8 cellular contexts compared by ENCODE assay signal in genomic region chr7:5296627-5297226, GRCh38. TPM values are rescaled to one million over a fixed set of nuclear protein-coding genes. Genes with fewer than 3 reads are reported as not detected.
A peak's percentile ranks its signal among the peaks of the same experiment; 100 is the strongest.
DNase-seq lines count a peak whose midpoint lies in the region; ATAC-seq, FAIRE-seq and TF ChIP-seq lines count a peak whose summit lies in the region.

No MANE protein-coding gene starts in this region.

- H3K36me3 ChIP-seq in SK-N-SH (replicated peaks in 1 of 2; ENCODE audit: control insufficient read depth in 1 of 2, insufficient read depth in 2 of 2, low read length in 1 of 2): peaks cover 3 to 17% of the 10 kb centered on the region in 2 experiments
- no peaks in the 10 kb centered on the region for H3K36me3 ChIP-seq in endothelial cell of umbilical vein (ENCODE audit: control insufficient read depth in 2 of 2, extremely low read depth in 1 of 2, insufficient read depth in 2 of 2, low read length in 2 of 2)

- H3K4me3 ChIP-seq in SK-N-SH (ENCODE audit: low read depth in 2 of 2, low read length in 1 of 2) (no peak overlapping the region), endothelial cell of umbilical vein (replicated peaks in 1 of 3; ENCODE audit: insufficient read depth in 1 of 3, low read depth in 1 of 3, low read length in 3 of 3) (no peak overlapping the region)

- H3F3A ChIP-seq in SK-N-SH (replicated peaks; ENCODE audit: insufficient read depth): peaks cover 4% of the 10 kb centered on the region

- 0 out of 2 replicates have a peak, but pooled peaks cover 3% of the 10 kb centered on the region for H4K20me1 ChIP-seq in SK-N-SH (ENCODE audit: insufficient read depth)
- no peaks in the 10 kb centered on the region for H4K20me1 ChIP-seq in endothelial cell of umbilical vein (replicated peaks; ENCODE audit: control insufficient read depth, extremely low read depth, insufficient read depth, low read length)

- TF ChIP-seq CTCF in SK-N-SH (IDR thresholded peaks at IDR 0.05) (no peak), endothelial cell of umbilical vein (IDR thresholded peaks at IDR 0.05; ENCODE audit: extremely low read depth in 1 of 2, insufficient read depth in 1 of 2, low read depth in 1 of 2, low read length in 2 of 2) (no peak), osteocyte (IDR thresholded peaks at IDR 0.05) (no peak)

- H3K9me2 ChIP-seq in SK-N-SH: no peaks in the 10 kb centered on the region

- H2AFZ ChIP-seq in SK-N-SH (ENCODE audit: low read depth) (no peak overlapping the region), endothelial cell of umbilical vein (ENCODE audit: low read depth, low read length) (peak overlapping the region; percentile 92)

- H3K36me3 Mint-ChIP-seq in activated CD4-positive, alpha-beta T cell treated with anti-CD3 and anti-CD28 coated beads, Interleukin-2, amount 10 ng/mL, durations not matched to agents 24 days and 14 days (ENCODE audit: low read depth): no peaks in the 10 kb centered on the region
- H3K36me3 Mint-ChIP-seq in osteocyte (ENCODE audit: unreplicated experiment): peaks cover 5% of the 10 kb centered on the region

- H3K9me1 ChIP-seq in endothelial cell of umbilical vein (replicated peaks; ENCODE audit: control insufficient read depth, extremely low read depth, insufficient read depth, low read length): no peaks in the 10 kb centered on the region

- WGBS in SK-N-SH (ENCODE audit: low lambda C conversion rate): 94% methylated on average over 47 of the region's 47 CpGs

- FAIRE-seq in endothelial cell of umbilical vein (lab: Jason Lieb, UNC): no peak
- FAIRE-seq in GM19239 (lab: Jason Lieb, UNC): no peak
- no peak for FAIRE-seq in HTR-8/SVneo (lab: Jason Lieb, UNC)

- CTCF ChIA-PET in SK-N-SH (lab: Yijun Ruan, JAX): interaction anchor here (1.1 to 1.2 kb wide), 2 partner anchors 12 to 56 kb away, joined by 3 to 5 read pairs; no protein-coding TSS in a partner anchor
- CTCF ChIA-PET in endothelial cell of umbilical vein (lab: Charles Lee): no interaction called here

- H3K9ac ChIP-seq in SK-N-SH: no peak overlapping the region
- no peak overlapping the region for H3K9ac ChIP-seq in endothelial cell of umbilical vein (replicated peaks; ENCODE audit: extremely low read depth, insufficient read depth, low read length)

- H3K9me3 ChIP-seq in SK-N-SH (no peaks in the 10 kb centered on the region), endothelial cell of umbilical vein (replicated peaks; ENCODE audit: control insufficient read depth, insufficient read depth, low read length) (no peaks in the 10 kb centered on the region)

- H3K27ac ChIP-seq in SK-N-SH (ENCODE audit: low read depth in 2 of 2, low read length in 1 of 2) (no peak overlapping the region), endothelial cell of umbilical vein (ENCODE audit: insufficient read depth, low read depth, low read length) (no peak overlapping the region)

- peaks cover 17% of the 10 kb centered on the region for H3K4me1 Mint-ChIP-seq in activated CD4-positive, alpha-beta T cell treated with anti-CD3 and anti-CD28 coated beads, Interleukin-2, amount 10 ng/mL, durations not matched to agents 24 days and 14 days
- H3K4me1 Mint-ChIP-seq in osteocyte (ENCODE audit: unreplicated experiment): no peaks in the 10 kb centered on the region

- POLR2A ChIA-PET in SK-N-SH (lab: Yijun Ruan, JAX) (no interaction called here), endothelial cell of umbilical vein (lab: Charles Lee) (no interaction called here)

- TF ChIP-seq RAD21 in SK-N-SH (IDR thresholded peaks at IDR 0.05; ENCODE audit: low read length): no peak

- H3K4me1 ChIP-seq in SK-N-SH (ENCODE audit: control insufficient read depth in 1 of 2, insufficient read depth in 2 of 2, low read depth in 1 of 2, low read length in 1 of 2): no peaks in the 10 kb centered on the region
- no peaks in the 10 kb centered on the region for H3K4me1 ChIP-seq in endothelial cell of umbilical vein (ENCODE audit: control insufficient read depth, extremely low read depth, insufficient read depth, low read length)

- H3K4me3 Mint-ChIP-seq in activated CD4-positive, alpha-beta T cell treated with anti-CD3 and anti-CD28 coated beads, Interleukin-2, amount 10 ng/mL, durations not matched to agents 24 days and 14 days: peak overlapping the region; percentile 84
- H3K4me3 Mint-ChIP-seq in osteocyte (ENCODE audit: unreplicated experiment): no peak overlapping the region

- intact Hi-C loops in activated CD4-positive, alpha-beta T cell treated with anti-CD3 and anti-CD28 coated beads, Interleukin-2, amount 10 ng/mL, durations not matched to agents 24 days and 14 days (cut with micrococcal nuclease): no loop called here
- intact Hi-C loops in endothelial cell of umbilical vein (cut with micrococcal nuclease): no loop called here

- DNase-seq in SK-N-SH (peak; percentile 93), endothelial cell of umbilical vein (ENCODE audit: low read depth, low spot score) (peak; percentile 13), GM19239 (ENCODE audit: insufficient read length, low spot score) (no peak), osteocyte (ENCODE audit: extremely low spot score, unreplicated experiment) (no peak), HTR-8/SVneo (ENCODE audit: insufficient read length, low spot score) (no peak)
- peak; percentile 92 for DNase-seq in activated CD4-positive, alpha-beta T cell treated with anti-CD3 and anti-CD28 coated beads, Interleukin-2, amount 10 ng/mL, durations not matched to agents 24 days and 14 days
- DNase-seq in stimulated activated CD4-positive, alpha-beta T cell treated with anti-CD3 and anti-CD28 coated beads, TNF-alpha, amount 100 ng/mL, for 4 hours (ENCODE audit: low read depth in 3 of 3): peak; percentile 35 to 44 (median 36)

- no peak for TF ChIP-seq POLR2A in endothelial cell of umbilical vein (IDR thresholded peaks at IDR 0.05; ENCODE audit: low read depth, low read length)

- no peak for TF ChIP-seq EP300 in SK-N-SH (IDR thresholded peaks at IDR 0.05; ENCODE audit: borderline replicate concordance in 1 of 2, low read depth in 1 of 2, low read length in 1 of 2)

- H3K4me2 ChIP-seq in SK-N-SH (no peak overlapping the region), endothelial cell of umbilical vein (ENCODE audit: insufficient read depth, low read length) (no peak overlapping the region)

- peak overlapping the region; percentile 67 for H3K27ac Mint-ChIP-seq in activated CD4-positive, alpha-beta T cell treated with anti-CD3 and anti-CD28 coated beads, Interleukin-2, amount 10 ng/mL, durations not matched to agents 24 days and 14 days
- H3K27ac Mint-ChIP-seq in osteocyte (ENCODE audit: unreplicated experiment): no peak overlapping the region

- peaks cover 26% of the 10 kb centered on the region for H3K27me3 Mint-ChIP-seq in activated CD4-positive, alpha-beta T cell treated with anti-CD3 and anti-CD28 coated beads, Interleukin-2, amount 10 ng/mL, durations not matched to agents 24 days and 14 days
- no peaks in the 10 kb centered on the region for H3K27me3 Mint-ChIP-seq in osteocyte (ENCODE audit: unreplicated experiment)

- H3K9me3 Mint-ChIP-seq in activated CD4-positive, alpha-beta T cell treated with anti-CD3 and anti-CD28 coated beads, Interleukin-2, amount 10 ng/mL, durations not matched to agents 24 days and 14 days: peaks cover 11% of the 10 kb centered on the region
- H3K9me3 Mint-ChIP-seq in osteocyte (ENCODE audit: unreplicated experiment): no peaks in the 10 kb centered on the region

- ATAC-seq in SK-N-SH treated with all-trans-retinoic acid at 6 μM for 48 hours: no peak

- BruUV-seq in endothelial cell of umbilical vein (replicated peaks; lab: Mats Ljungman, UMichigan): no TSS peak

- H3K79me2 ChIP-seq in SK-N-SH (ENCODE audit: insufficient read depth): no peaks in the 10 kb centered on the region
- H3K79me2 ChIP-seq in endothelial cell of umbilical vein (ENCODE audit: control insufficient read depth, insufficient read depth, low read length): no peaks in the 10 kb centered on the region

- dilution Hi-C loops in endothelial cell of umbilical vein (cut with MboI; ENCODE audit: extremely low pct_ligation_motif_present, low sequenced_read_pairs): no loop called here

- H3K27me3 ChIP-seq in SK-N-SH (ENCODE audit: insufficient read depth): no peaks in the 10 kb centered on the region
- H3K27me3 ChIP-seq in endothelial cell of umbilical vein (ENCODE audit: control insufficient read depth in 2 of 2, insufficient read depth in 2 of 2, low read length in 2 of 2): no peaks in the 10 kb centered on the region

TF ChIP-seq in SK-N-SH, 30 proteins besides CTCF, POLR2A, EP300 and RAD21 (continues in another document):
- TF ChIP-seq TCF12 (IDR thresholded peaks at IDR 0.05): no peak

TF ChIP-seq in SK-N-SH treated with all-trans-retinoic acid at 6 μM for 48 hours, 23 proteins besides CTCF, POLR2A, EP300 and RAD21 (continues in another document):
- TF ChIP-seq TOX (CRISPR knock-in tag; IDR thresholded peaks at IDR 0.05; ENCODE audit: borderline replicate concordance): no peak

TF ChIP-seq in endothelial cell of umbilical vein, 7 proteins besides CTCF, POLR2A, EP300 and RAD21:
- TF ChIP-seq MYC (IDR thresholded peaks at IDR 0.05; ENCODE audit: low read depth, low read length) (no peak), FOS (IDR thresholded peaks at IDR 0.05; ENCODE audit: borderline replicate concordance, insufficient read depth, low read length) (no peak)

RNA-seq across cellular contexts. Expression of gene SLC29A4, which starts 14.0 kb away (rescaled TPM):
- polyA plus RNA-seq in SK-N-SH (2012; rRNA removed): 11.2 and 12.3 TPM in 2 replicates
- polyA plus RNA-seq in SK-N-SH (2012; cell fraction: cytosol; rRNA removed): 4.4 and 8.9 TPM in 2 replicates
- polyA plus RNA-seq in SK-N-SH (2012; cell fraction: nucleus; rRNA removed): 18.5 and 19.4 TPM in 2 replicates
- 1.1 and 1.8 TPM in 2 replicates for total RNA-seq in activated CD4-positive, alpha-beta T cell treated with anti-CD3 and anti-CD28 coated beads, Interleukin-2, amount 10 ng/mL, durations not matched to agents 24 days and 14 days
- 5.2 and 6.4 TPM in 2 replicates for total RNA-seq in endothelial cell of umbilical vein
- 7.7 and 10.8 TPM in 2 replicates for polyA plus RNA-seq in endothelial cell of umbilical vein
- polyA plus RNA-seq in endothelial cell of umbilical vein (2011; cell fraction: cytosol; rRNA removed): 2.6 and 4.5 TPM in 2 replicates
- polyA plus RNA-seq in endothelial cell of umbilical vein (2011; cell fraction: nucleus; rRNA removed): 5.8 and 8.2 TPM in 2 replicates
- polyA plus RNA-seq in endothelial cell of umbilical vein (2012): 2.5 and 5.8 TPM in 2 replicates
- 12.0 and 15.8 TPM in 2 replicates for polyA minus RNA-seq in endothelial cell of umbilical vein
- not detected for polyA minus RNA-seq in endothelial cell of umbilical vein (2011; cell fraction: cytosol; rRNA and poly(A)+ RNA removed)
- polyA minus RNA-seq in endothelial cell of umbilical vein (2011; cell fraction: nucleus; rRNA and poly(A)+ RNA removed): 2.6 and 5.0 TPM in 2 replicates
- 7.9 and 9.7 TPM in 2 replicates for total RNA-seq in osteocyte

Comparison
In these comparisons a context has a peak if more than half of its experiments do, and no peak if none do; other contexts are left out.
1. DNase-seq: peak in SK-N-SH (single experiment), activated CD4-positive, alpha-beta T cell treated with anti-CD3 and anti-CD28 coated beads, Interleukin-2, amount 10 ng/mL, durations not matched to agents 24 days and 14 days (single experiment), endothelial cell of umbilical vein (single experiment) and stimulated activated CD4-positive, alpha-beta T cell treated with anti-CD3 and anti-CD28 coated beads, TNF-alpha, amount 100 ng/mL, for 4 hours (3 of 3); none in GM19239 (single experiment), osteocyte (single experiment) and HTR-8/SVneo (single experiment).